In genomic region chr10:111923032-111923431, GRCh38 we compare ENCODE assay signal across 24 cellular contexts.
A peak's percentile ranks its signal among the peaks of the same experiment; 100 is the strongest.
DNase-seq lines count a peak whose midpoint lies in the region; ATAC-seq and TF ChIP-seq lines count a peak whose summit lies in the region.
"Had no signal": no experiment of that assay in that cellular context is flagged by ENCODE, and none has a peak within 500 bp of the region (broad histone marks: within the 10 kb centered on the region; RNA-seq: fewer than 3 reads in every experiment).

No MANE protein-coding gene starts in this region.

- in situ Hi-C loops in GM13977 (cut with MboI; ENCODE audit: low pct_unique_long_range_greater_than_20kb, low sequenced_read_pairs, unreplicated experiment) = no loop called here

- DNase-seq in GM13977 (ENCODE audit: low spot score) = peak; percentile 3
- no peak for DNase-seq in AG20443 (ENCODE audit: low spot score)
- DNase-seq in NCI-H1694 (lab: John Stamatoyannopoulos, UW) = no peak
- DNase-seq in NCI-H524 treated with DMSO at 0.1 percent for 48 hours (lab: John Stamatoyannopoulos, UW) = no peak
- DNase-seq: BE2C; C1 segment of cervical spinal cord; CD4-positive, alpha-beta memory T cell; CD4-positive, CD25-positive, alpha-beta regulatory T cell; CD8-positive, alpha-beta memory T cell; COR-L47; DMS 273 treated with DMSO at 0.1 percent for 48 hours; DMS153; DMS53; DMS79; DND-41; EL; GDM1 had no signal

- ATAC-seq in HG02610 (IDR thresholded peaks at IDR 0.05; ENCODE audit: unreplicated experiment) = peak; percentile 48
- ATAC-seq in HG03159 (IDR thresholded peaks at IDR 0.05; ENCODE audit: unreplicated experiment) = peak; percentile 52
- ATAC-seq: A549, GM12878 had no signal

- peak overlapping the region; percentile 78 for H3K27ac ChIP-seq in VCaP
- H3K27ac ChIP-seq: 22Rv1, A549, BLaER1 had no signal

- no peak for TF ChIP-seq CTCF in GM13977 (IDR thresholded peaks at IDR 0.05; ENCODE audit: extremely low read depth, insufficient read depth, missing control alignments)
- TF ChIP-seq CTCF in VCaP (conservative IDR thresholded peaks at IDR 0.05) = no peak
